Comparison of ENCODE assay signal across 8 cellular contexts in the genomic region with DNA sequence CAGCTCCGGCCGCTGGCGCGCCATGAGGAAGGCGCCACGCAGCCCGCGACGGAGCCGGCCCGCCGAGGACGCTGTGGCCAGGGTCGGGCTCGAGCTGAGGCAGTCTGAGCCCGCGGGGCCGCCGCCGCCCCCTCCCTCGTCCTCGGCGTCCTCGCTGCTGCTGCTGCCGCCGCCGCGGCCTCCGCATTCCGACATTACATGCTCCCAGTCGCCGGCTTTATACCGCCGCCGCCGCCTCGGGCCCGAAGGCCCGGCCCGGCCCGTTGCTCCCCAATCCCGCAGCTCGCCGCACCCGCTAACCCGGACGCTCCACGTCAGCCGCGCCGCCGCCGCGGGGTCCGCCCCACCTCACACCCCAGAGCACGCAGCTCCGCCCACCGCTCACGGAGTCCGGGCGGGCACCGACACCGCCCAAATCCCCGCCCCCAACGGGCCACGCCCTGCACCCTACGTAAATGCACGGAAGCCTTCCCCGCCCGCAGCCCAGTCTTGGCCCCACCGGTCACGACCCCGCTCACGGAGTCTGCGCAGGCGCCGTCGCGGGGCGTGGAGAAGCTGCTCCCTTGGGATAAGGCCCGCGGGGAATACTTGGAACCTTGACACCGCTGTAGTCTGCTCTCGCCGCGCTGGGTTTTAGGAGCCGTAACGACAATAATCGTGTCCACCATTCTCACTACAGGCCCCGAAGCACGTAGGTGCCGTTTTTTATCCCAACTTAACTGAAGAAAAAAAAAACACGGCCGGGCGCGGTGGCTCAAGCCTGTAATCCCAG.
DNase-seq lines count a peak whose midpoint lies in the region; ATAC-seq and TF ChIP-seq lines count a peak whose summit lies in the region.

TXNDC11 (minus strand) TSS at position 322 of the 772 bp plus-strand sequence; CDS start at position 195, 127 bp downstream.

- in situ Hi-C loops in GM18951 (cut with MboI; ENCODE audit: low sequenced_read_pairs, unreplicated experiment) = no loop called here

- peak; percentile 89 for ATAC-seq in HG03196 (IDR thresholded peaks at IDR 0.05; ENCODE audit: unreplicated experiment)

- DNase-seq in AG08395 (ENCODE audit: low spot score) (peak; percentile 99), NCI-H345 (lab: John Stamatoyannopoulos, UW) (peak; percentile 98), inferior parietal cortex (ENCODE audit: extremely low spot score) (peak; percentile 96)
- DNase-seq in activated CD4-positive, CD25-positive, alpha-beta regulatory T cell (lab: John Stamatoyannopoulos, UW) = peak; percentile 98 to 99 (median 98)
- DNase-seq in central memory CD4-positive, alpha-beta T cell = peak; percentile 99
- peak; percentile 99 to 100 for DNase-seq in stimulated activated CD4-positive, alpha-beta T cell treated with anti-CD3 and anti-CD28 coated beads, Interleukin-12 subunit alpha, Interleukin-12 subunit beta, amount 100 ng/mL, for 24 hours (ENCODE audit: low read depth in 2 of 2)

- TF ChIP-seq POLR2A in GM18951 (IDR thresholded peaks at IDR 0.05; ENCODE audit: extremely low read depth, insufficient read depth, insufficient read length) = peak; percentile 97

Comparison
In these comparisons a context has a peak if more than half of its experiments do, and no peak if none do; other contexts are left out.
1. Peak in every context shown above with its lines: DNase-seq and ATAC-seq.